In the genomic region with DNA sequence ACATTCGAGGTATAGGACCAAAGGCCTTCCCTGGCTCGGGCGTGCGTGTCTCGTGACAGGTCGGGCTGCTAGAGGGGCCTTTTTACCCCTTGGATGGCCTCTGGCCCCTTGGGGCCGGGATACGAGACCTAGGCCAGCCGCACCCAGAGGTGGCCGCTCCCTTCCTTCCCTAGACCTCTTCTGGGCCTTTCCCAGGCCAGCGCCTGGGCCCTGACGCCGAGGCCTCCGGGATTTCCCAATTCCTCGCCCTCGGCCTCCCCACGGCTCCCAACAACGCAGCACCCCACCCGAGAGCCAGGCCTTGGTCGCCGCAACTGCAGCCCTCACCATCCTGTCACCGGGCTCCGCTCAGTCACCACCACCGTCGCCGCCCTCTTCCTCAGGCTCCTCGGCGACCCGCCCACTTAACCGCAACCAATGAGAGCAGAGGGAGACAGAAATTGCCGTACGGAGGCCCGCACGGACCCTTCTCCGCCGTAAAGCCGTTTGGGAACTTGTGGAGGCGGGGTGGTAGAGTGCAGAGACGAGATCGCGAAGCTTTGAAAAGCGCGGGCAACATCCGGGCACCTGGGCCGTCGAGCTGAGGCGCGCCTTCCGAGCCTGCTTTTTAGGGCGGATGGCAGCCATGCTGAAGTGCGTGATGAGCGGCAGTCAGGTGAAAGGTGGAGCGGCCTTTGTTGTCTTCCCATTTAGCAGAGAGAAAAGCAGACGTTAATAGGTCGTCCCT, we compare ENCODE assay signal across 1 cellular context.
TF ChIP-seq lines count a peak whose summit lies in the region.

A gene (plus strand): TSS at position 610 of the 727 bp plus-strand sequence. CDS start 7 bp downstream, at position 617.
A gene (minus strand): TSS at position 390 of the 727 bp plus-strand sequence. CDS start 60 bp downstream, at position 330.

TF ChIP-seq in HepG2, 621 proteins besides CTCF, POLR2A, EP300 and RAD21 (continued from another document and continues in another):
- TF ChIP-seq, protein P1, sequence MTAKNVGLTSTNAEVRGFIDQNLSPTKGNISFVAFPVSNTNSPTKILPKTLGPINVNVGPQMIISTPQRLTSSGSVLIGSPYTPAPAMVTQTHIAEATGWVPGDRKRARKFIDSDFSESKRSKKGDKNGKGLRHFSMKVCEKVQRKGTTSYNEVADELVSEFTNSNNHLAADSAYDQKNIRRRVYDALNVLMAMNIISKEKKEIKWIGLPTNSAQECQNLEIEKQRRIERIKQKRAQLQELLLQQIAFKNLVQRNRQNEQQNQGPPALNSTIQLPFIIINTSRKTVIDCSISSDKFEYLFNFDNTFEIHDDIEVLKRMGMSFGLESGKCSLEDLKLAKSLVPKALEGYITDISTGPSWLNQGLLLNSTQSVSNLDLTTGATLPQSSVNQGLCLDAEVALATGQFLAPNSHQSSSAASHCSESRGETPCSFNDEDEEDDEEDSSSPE (CRISPR knock-in tag; IDR thresholded peaks at IDR 0.05), result peak; percentile 100
- peak; percentile 90 for TF ChIP-seq ZNF232 (CRISPR knock-in tag; IDR thresholded peaks at IDR 0.05; ENCODE audit: borderline replicate concordance)
- TF ChIP-seq NR3C1 (CRISPR knock-in tag; IDR thresholded peaks at IDR 0.05), result no peak
- TF ChIP-seq ZNF614 (CRISPR knock-in tag; IDR thresholded peaks at IDR 0.05; ENCODE audit: borderline replicate concordance), result peak; percentile 83; the same call in 1 of the 2 replicates
- peak; percentile 77; the same call in 1 of the 2 replicates for TF ChIP-seq SALL2 (CRISPR knock-in tag; IDR thresholded peaks at IDR 0.05)
- TF ChIP-seq NFE2 (CRISPR knock-in tag; IDR thresholded peaks at IDR 0.05), result no peak
- no peak for TF ChIP-seq SP1 (IDR thresholded peaks at IDR 0.05)
- peak; percentile 77 for TF ChIP-seq SP1 (CRISPR knock-in tag; IDR thresholded peaks at IDR 0.05)
- TF ChIP-seq KDM3A (CRISPR knock-in tag; IDR thresholded peaks at IDR 0.05; ENCODE audit: low read depth), result peak; percentile 93; the same call in 1 of the 2 replicates
- peak; percentile 92 for TF ChIP-seq ZNF777 (CRISPR knock-in tag; IDR thresholded peaks at IDR 0.05)
- peak; percentile 80 for TF ChIP-seq SP5 (CRISPR knock-in tag; IDR thresholded peaks at IDR 0.05; ENCODE audit: borderline replicate concordance, low read depth)
- peak; percentile 87; the same call in 1 of the 2 replicates for TF ChIP-seq ZNF788 (CRISPR knock-in tag; IDR thresholded peaks at IDR 0.05; ENCODE audit: borderline replicate concordance)
- TF ChIP-seq MTF1 (CRISPR knock-in tag; IDR thresholded peaks at IDR 0.05), result peak; percentile 92; the same call in 1 of the 2 replicates
- peak; percentile 75; the same call in 1 of the 2 replicates for TF ChIP-seq PPARG (CRISPR knock-in tag; conservative IDR thresholded peaks at IDR 0.05)
- TF ChIP-seq, protein P2, sequence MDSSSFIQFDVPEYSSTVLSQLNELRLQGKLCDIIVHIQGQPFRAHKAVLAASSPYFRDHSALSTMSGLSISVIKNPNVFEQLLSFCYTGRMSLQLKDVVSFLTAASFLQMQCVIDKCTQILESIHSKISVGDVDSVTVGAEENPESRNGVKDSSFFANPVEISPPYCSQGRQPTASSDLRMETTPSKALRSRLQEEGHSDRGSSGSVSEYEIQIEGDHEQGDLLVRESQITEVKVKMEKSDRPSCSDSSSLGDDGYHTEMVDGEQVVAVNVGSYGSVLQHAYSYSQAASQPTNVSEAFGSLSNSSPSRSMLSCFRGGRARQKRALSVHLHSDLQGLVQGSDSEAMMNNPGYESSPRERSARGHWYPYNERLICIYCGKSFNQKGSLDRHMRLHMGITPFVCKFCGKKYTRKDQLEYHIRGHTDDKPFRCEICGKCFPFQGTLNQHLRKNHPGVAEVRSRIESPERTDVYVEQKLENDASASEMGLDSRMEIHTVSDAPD (CRISPR knock-in tag; IDR thresholded peaks at IDR 0.05), result peak; percentile 85
- TF ChIP-seq ZNF10 (CRISPR knock-in tag; IDR thresholded peaks at IDR 0.05; ENCODE audit: borderline replicate concordance, low read depth), result 0 out of 2 replicates have a peak, but pooled peaks have one; percentile 52
- TF ChIP-seq GABPB1 (CRISPR knock-in tag; IDR thresholded peaks at IDR 0.05), result peak; percentile 82
- peak; percentile 92 for TF ChIP-seq ZNF317 (CRISPR knock-in tag; IDR thresholded peaks at IDR 0.05)
- TF ChIP-seq ZBTB38 (CRISPR knock-in tag; IDR thresholded peaks at IDR 0.05), result peak; percentile 99
- TF ChIP-seq ZFP90 (CRISPR knock-in tag; IDR thresholded peaks at IDR 0.05; ENCODE audit: borderline replicate concordance), result peak; percentile 97
- TF ChIP-seq LCORL (IDR thresholded peaks at IDR 0.05), result no peak
- peak; percentile 78 for TF ChIP-seq LCORL (CRISPR knock-in tag; IDR thresholded peaks at IDR 0.05)
- TF ChIP-seq ZSCAN30 (CRISPR knock-in tag; IDR thresholded peaks at IDR 0.05), result peak; percentile 85; the same call in 1 of the 2 replicates
- TF ChIP-seq ETV6 (CRISPR knock-in tag; conservative IDR thresholded peaks at IDR 0.05), result peak; percentile 51; the same call in 1 of the 2 replicates
- TF ChIP-seq, protein P3, sequence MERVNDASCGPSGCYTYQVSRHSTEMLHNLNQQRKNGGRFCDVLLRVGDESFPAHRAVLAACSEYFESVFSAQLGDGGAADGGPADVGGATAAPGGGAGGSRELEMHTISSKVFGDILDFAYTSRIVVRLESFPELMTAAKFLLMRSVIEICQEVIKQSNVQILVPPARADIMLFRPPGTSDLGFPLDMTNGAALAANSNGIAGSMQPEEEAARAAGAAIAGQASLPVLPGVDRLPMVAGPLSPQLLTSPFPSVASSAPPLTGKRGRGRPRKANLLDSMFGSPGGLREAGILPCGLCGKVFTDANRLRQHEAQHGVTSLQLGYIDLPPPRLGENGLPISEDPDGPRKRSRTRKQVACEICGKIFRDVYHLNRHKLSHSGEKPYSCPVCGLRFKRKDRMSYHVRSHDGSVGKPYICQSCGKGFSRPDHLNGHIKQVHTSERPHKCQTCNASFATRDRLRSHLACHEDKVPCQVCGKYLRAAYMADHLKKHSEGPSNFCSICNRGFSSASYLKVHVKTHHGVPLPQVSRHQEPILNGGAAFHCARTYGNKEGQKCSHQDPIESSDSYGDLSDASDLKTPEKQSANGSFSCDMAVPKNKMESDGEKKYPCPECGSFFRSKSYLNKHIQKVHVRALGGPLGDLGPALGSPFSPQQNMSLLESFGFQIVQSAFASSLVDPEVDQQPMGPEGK (CRISPR knock-in tag; IDR thresholded peaks at IDR 0.05), result no peak; the same call in 1 of the 2 replicates
- no peak; the same call in 1 of the 2 replicates for TF ChIP-seq CAMTA2 (CRISPR knock-in tag; IDR thresholded peaks at IDR 0.05; ENCODE audit: borderline replicate concordance)
- TF ChIP-seq, protein P4, sequence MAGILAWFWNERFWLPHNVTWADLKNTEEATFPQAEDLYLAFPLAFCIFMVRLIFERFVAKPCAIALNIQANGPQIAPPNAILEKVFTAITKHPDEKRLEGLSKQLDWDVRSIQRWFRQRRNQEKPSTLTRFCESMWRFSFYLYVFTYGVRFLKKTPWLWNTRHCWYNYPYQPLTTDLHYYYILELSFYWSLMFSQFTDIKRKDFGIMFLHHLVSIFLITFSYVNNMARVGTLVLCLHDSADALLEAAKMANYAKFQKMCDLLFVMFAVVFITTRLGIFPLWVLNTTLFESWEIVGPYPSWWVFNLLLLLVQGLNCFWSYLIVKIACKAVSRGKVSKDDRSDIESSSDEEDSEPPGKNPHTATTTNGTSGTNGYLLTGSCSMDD (CRISPR knock-in tag; IDR thresholded peaks at IDR 0.05), result no peak; the same call in 1 of the 2 replicates
- TF ChIP-seq KAT7 (CRISPR knock-in tag; IDR thresholded peaks at IDR 0.05; ENCODE audit: borderline replicate concordance), result peak; percentile 59; the same call in 1 of the 2 replicates
- TF ChIP-seq ZNF484 (CRISPR knock-in tag; IDR thresholded peaks at IDR 0.05; ENCODE audit: borderline replicate concordance, low read depth), result no peak
- TF ChIP-seq, protein P5, sequence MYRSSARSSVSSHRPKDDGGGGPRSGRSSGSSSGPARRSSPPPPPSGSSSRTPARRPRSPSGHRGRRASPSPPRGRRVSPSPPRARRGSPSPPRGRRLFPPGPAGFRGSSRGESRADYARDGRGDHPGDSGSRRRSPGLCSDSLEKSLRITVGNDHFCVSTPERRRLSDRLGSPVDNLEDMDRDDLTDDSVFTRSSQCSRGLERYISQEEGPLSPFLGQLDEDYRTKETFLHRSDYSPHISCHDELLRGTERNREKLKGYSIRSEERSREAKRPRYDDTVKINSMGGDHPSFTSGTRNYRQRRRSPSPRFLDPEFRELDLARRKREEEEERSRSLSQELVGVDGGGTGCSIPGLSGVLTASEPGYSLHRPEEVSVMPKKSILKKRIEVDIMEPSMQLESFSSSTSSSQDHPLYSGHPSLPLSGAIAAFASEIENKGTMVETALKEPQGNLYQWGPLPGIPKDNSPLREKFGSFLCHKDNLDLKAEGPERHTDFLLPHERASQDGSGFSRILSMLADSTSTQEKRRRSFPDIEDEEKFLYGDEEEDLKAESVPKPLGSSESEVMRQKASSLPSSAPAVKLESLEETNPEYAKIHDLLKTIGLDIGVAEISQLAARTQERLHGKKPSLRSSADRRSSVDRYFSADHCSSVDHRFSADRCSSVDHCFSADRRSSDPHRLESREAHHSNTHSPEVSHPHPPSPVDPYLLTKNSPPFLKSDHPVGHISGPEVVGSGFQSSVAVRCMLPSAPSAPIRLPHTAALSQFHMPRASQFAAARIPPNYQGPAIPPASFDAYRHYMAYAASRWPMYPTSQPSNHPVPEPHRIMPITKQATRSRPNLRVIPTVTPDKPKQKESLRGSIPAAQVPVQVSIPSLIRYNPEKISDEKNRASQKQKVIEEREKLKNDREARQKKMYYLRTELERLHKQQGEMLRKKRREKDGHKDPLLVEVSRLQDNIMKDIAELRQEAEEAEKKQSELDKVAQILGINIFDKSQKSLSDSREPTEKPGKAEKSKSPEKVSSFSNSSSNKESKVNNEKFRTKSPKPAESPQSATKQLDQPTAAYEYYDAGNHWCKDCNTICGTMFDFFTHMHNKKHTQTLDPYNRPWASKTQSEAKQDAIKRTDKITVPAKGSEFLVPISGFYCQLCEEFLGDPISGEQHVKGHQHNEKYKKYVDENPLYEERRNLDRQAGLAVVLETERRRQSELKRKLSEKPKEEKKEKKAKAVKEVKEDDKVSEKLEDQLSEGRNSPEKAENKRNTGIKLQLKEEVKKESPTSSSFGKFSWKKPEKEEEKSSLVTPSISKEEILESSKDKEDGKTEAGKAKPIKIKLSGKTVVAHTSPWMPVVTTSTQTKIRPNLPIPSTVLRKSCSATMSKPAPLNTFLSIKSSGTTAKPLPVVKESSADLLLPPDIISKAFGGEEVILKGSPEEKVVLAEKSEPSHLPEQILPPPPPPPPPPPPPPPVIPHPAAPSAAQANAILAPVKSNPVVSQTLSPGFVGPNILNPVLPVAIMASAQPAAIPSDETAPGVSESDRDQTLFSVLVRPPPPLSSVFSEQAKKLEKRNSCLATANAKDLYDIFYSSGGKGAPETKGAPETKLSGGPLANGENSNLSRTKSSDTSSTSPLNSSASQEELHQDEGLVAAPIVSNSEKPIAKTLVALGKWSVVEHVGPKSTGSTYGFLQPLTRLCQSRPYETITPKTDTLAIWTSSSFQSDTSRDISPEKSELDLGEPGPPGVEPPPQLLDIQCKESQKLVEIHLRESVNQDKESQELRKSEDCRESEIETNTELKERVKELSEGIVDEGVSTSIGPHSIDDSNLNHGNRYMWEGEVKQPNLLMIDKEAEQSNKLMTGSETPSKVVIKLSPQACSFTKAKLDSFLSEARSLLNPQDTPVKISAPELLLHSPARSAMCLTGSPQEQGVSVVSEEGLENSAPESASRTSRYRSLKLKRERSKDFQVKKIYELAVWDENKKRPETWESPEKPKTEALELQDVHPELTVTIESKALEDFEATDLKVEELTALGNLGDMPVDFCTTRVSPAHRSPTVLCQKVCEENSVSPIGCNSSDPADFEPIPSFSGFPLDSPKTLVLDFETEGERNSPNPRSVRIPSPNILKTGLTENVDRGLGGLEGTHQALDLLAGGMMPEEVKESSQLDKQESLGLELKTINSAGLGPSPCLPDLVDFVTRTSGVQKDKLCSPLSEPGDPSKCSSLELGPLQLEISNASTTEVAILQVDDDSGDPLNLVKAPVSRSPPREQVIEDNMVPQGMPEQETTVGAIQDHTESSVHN (CRISPR knock-in tag; IDR thresholded peaks at IDR 0.05), result peak; percentile 61; the same call in 1 of the 2 replicates
- no peak for TF ChIP-seq THYN1 (CRISPR knock-in tag; IDR thresholded peaks at IDR 0.05; ENCODE audit: borderline replicate concordance, low read depth)
- TF ChIP-seq HDAC2 (CRISPR knock-in tag; IDR thresholded peaks at IDR 0.05), result peak; percentile 80; the same call in 1 of the 2 replicates
- peak; percentile 87; the same call in 1 of the 2 replicates for TF ChIP-seq ZIK1 (CRISPR knock-in tag; IDR thresholded peaks at IDR 0.05; ENCODE audit: borderline replicate concordance, low read depth)
- no peak for TF ChIP-seq FOXK2 (IDR thresholded peaks at IDR 0.05)
- peak; percentile 97 for TF ChIP-seq CHCHD3 (CRISPR knock-in tag; IDR thresholded peaks at IDR 0.05)
- TF ChIP-seq NONO (IDR thresholded peaks at IDR 0.05), result no peak
- TF ChIP-seq NONO (CRISPR knock-in tag; conservative IDR thresholded peaks at IDR 0.05), result peak; percentile 73
- TF ChIP-seq ZNF251 (CRISPR knock-in tag; IDR thresholded peaks at IDR 0.05), result peak; percentile 84; the same call in 1 of the 2 replicates
- peak; percentile 87 for TF ChIP-seq ZNF430 (CRISPR knock-in tag; IDR thresholded peaks at IDR 0.05)
- TF ChIP-seq HNF4G (IDR thresholded peaks at IDR 0.05; ENCODE audit: borderline replicate concordance, low read depth, low read length), result peak; percentile 28; the same call in 1 of the 2 replicates
- no peak; the same call in 1 of the 2 replicates for TF ChIP-seq HNF4G (CRISPR knock-in tag; IDR thresholded peaks at IDR 0.05; ENCODE audit: borderline replicate concordance, low read depth)
- peak; percentile 50; the same call in 1 of the 2 replicates for TF ChIP-seq GTF2F1 (IDR thresholded peaks at IDR 0.05; ENCODE audit: low read length)
- peak; percentile 92 for TF ChIP-seq FOXC1 (CRISPR knock-in tag; IDR thresholded peaks at IDR 0.05; ENCODE audit: borderline replicate concordance)
- TF ChIP-seq, protein P6, sequence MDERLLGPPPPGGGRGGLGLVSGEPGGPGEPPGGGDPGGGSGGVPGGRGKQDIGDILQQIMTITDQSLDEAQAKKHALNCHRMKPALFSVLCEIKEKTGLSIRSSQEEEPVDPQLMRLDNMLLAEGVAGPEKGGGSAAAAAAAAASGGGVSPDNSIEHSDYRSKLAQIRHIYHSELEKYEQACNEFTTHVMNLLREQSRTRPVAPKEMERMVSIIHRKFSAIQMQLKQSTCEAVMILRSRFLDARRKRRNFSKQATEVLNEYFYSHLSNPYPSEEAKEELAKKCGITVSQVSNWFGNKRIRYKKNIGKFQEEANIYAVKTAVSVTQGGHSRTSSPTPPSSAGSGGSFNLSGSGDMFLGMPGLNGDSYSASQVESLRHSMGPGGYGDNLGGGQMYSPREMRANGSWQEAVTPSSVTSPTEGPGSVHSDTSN (CRISPR knock-in tag; IDR thresholded peaks at IDR 0.05), result no peak
- peak; percentile 66 for TF ChIP-seq FLYWCH1 (CRISPR knock-in tag; IDR thresholded peaks at IDR 0.05)
